8 cellular contexts compared by ENCODE assay signal in genomic region chr2:219388127-219388844, GRCh38. TPM values are rescaled to one million over a fixed set of nuclear protein-coding genes. Genes with fewer than 3 reads are reported as not detected.
A peak's percentile ranks its signal among the peaks of the same experiment; 100 is the strongest.
DNase-seq lines count a peak whose midpoint lies in the region; ATAC-seq and TF ChIP-seq lines count a peak whose summit lies in the region.

No MANE protein-coding gene starts in this region.

- DNase-seq in AG04450 (ENCODE audit: low read depth, low spot score): peak; percentile 96
- peak; percentile 96 for DNase-seq in NCI-H2196 treated with DMSO at 0.1 percent for 48 hours (lab: John Stamatoyannopoulos, UW; ENCODE audit: unreplicated experiment)
- DNase-seq in WERI-Rb-1: peak; percentile 98
- DNase-seq in mammary epithelial cell: peak; percentile 91
- DNase-seq in immature natural killer cell: peak; percentile 98 to 99 (median 99)
- DNase-seq in smooth muscle cell (lab: John Stamatoyannopoulos, UW; ENCODE audit: unreplicated experiment): peak; percentile 100

- TF ChIP-seq CTCF in AG04450 (IDR thresholded peaks at IDR 0.05; ENCODE audit: low read depth, low read length) (peak; percentile 46), WERI-Rb-1 (IDR thresholded peaks at IDR 0.05; ENCODE audit: low read depth, low read length) (peak; percentile 53), mammary epithelial cell (conservative IDR thresholded peaks at IDR 0.05 in 1 of 2, IDR thresholded peaks at IDR 0.05 in 1 of 2; ENCODE audit: extremely low read depth in 1 of 2, insufficient read depth in 1 of 2, low read depth in 1 of 2, low read length in 2 of 2) (peak; percentile 20 to 44), smooth muscle cell (IDR thresholded peaks at IDR 0.05; ENCODE audit: borderline replicate concordance, insufficient read depth, poor library complexity, severe bottlenecking) (peak; percentile 54)

- WGBS in mammary epithelial cell (ENCODE audit: low coverage, missing lambda C conversion rate): 0% methylated on average over 4 of the region's 78 CpGs
- WGBS in smooth muscle cell (ENCODE audit: low lambda C conversion rate): 4% methylated on average over 27 of the region's 78 CpGs

- ATAC-seq in GM18907 (IDR thresholded peaks at IDR 0.05; ENCODE audit: unreplicated experiment) (peak; percentile 78), HG03139 (IDR thresholded peaks at IDR 0.05; ENCODE audit: unreplicated experiment) (peak; percentile 79)

- no peak overlapping the region for H3K27ac ChIP-seq in AG04450 (ENCODE audit: low read depth, low read length)
- peak overlapping the region; percentile 49 for H3K27ac ChIP-seq in WERI-Rb-1
- no peak overlapping the region for H3K27ac ChIP-seq in mammary epithelial cell (ENCODE audit: insufficient read depth, low read depth, low read length)
- no peak overlapping the region for H3K27ac ChIP-seq in smooth muscle cell (ENCODE audit: low read depth)

- CTCF ChIA-PET in AG04450 (lab: Charles Lee): interaction anchor here (0.6 to 6.8 kb wide), 24 partner anchors 9 to 312 kb away, joined by 3 to 61 read pairs (median 4); partner anchors contain the start of gene SPEG
- CTCF ChIA-PET in mammary epithelial cell (lab: Charles Lee; ENCODE audit: low non-redundant PET): interaction anchor here (0.5 to 0.9 kb wide), 9 partner anchors 36 to 1738 kb away, joined by 3 to 31 read pairs (median 4); no protein-coding TSS in a partner anchor

- peak overlapping the region; percentile 36 for H3K9ac ChIP-seq in mammary epithelial cell (ENCODE audit: insufficient read depth, low read length)
- no peak overlapping the region for H3K9ac ChIP-seq in smooth muscle cell (ENCODE audit: low read depth)

- H3K4me1 Mint-ChIP-seq in immature natural killer cell: peaks cover 25 to 26% of the 10 kb centered on the region in 2 donors

- peak overlapping the region; percentile 81 for H3K4me2 ChIP-seq in mammary epithelial cell (ENCODE audit: insufficient read depth, low read depth, low read length)
- H3K4me2 ChIP-seq in smooth muscle cell: peak overlapping the region; percentile 75

- intact Hi-C loops in mammary epithelial cell (cut with micrococcal nuclease): loop anchor here (5.0 kb wide), 1 partner anchor 299 kb away; no protein-coding TSS in a partner anchor

- H2AFZ ChIP-seq in mammary epithelial cell (ENCODE audit: low read depth, low read length) (peak overlapping the region; percentile 98), smooth muscle cell (ENCODE audit: low read depth) (peak overlapping the region; percentile 91)

- H3K36me3 Mint-ChIP-seq in immature natural killer cell: peaks cover 10 to 15% (median 11%) of the 10 kb centered on the region in 3 donors

- H3K36me3 ChIP-seq in WERI-Rb-1: peaks cover 34% of the 10 kb centered on the region
- H3K36me3 ChIP-seq in mammary epithelial cell (ENCODE audit: insufficient read depth, low read length): peaks cover 7% of the 10 kb centered on the region
- H3K36me3 ChIP-seq in smooth muscle cell (ENCODE audit: low read depth): no peaks in the 10 kb centered on the region

- H3K9me3 Mint-ChIP-seq in immature natural killer cell: no peaks in the 10 kb centered on the region

- peaks cover 8% of the 10 kb centered on the region for H3K27me3 ChIP-seq in AG04450 (ENCODE audit: control insufficient read depth, insufficient read depth, low read length)
- H3K27me3 ChIP-seq in WERI-Rb-1 (ENCODE audit: insufficient read depth, low read depth, severe bottlenecking): no peaks in the 10 kb centered on the region
- no peaks in the 10 kb centered on the region for H3K27me3 ChIP-seq in mammary epithelial cell (ENCODE audit: insufficient read depth, low read length)
- H3K27me3 ChIP-seq in smooth muscle cell (ENCODE audit: low read depth): no peaks in the 10 kb centered on the region

- H3K4me3 Mint-ChIP-seq in immature natural killer cell: peak overlapping the region; percentile 63 to 96 (median 75)

- H3K27ac Mint-ChIP-seq in immature natural killer cell: peak overlapping the region; percentile 85 to 97 (median 92)

- H3K4me3 ChIP-seq in AG04450 (ENCODE audit: low read depth, low read length) (peak overlapping the region; percentile 49), WERI-Rb-1 (ENCODE audit: low read depth, low read length) (peak overlapping the region; percentile 43), mammary epithelial cell (replicated peaks in 1 of 3; ENCODE audit: insufficient read depth in 1 of 3, low read depth in 2 of 3, low read length in 3 of 3) (peak overlapping the region; percentile 33 to 48 (median 46)), smooth muscle cell (peak overlapping the region; percentile 36)

- in situ Hi-C loops in mammary epithelial cell (cut with MboI; ENCODE audit: low sequenced_read_pairs in 2 of 2): no loop called here

- BruUV-seq in mammary epithelial cell (replicated peaks; lab: Mats Ljungman, UMichigan): no TSS peak

- H3K79me2 ChIP-seq in mammary epithelial cell (ENCODE audit: insufficient read depth, low read length) (peaks cover 11% of the 10 kb centered on the region), smooth muscle cell (ENCODE audit: low read depth) (no peaks in the 10 kb centered on the region)

- no peaks in the 10 kb centered on the region; the same call in 1 of the 2 replicates for H3K9me3 ChIP-seq in AG04450 (ENCODE audit: control insufficient read depth, insufficient read depth, low read length)
- peaks cover 6% of the 10 kb centered on the region for H3K9me3 ChIP-seq in WERI-Rb-1 (ENCODE audit: severe bottlenecking)
- no peaks in the 10 kb centered on the region for H3K9me3 ChIP-seq in mammary epithelial cell (replicated peaks; ENCODE audit: insufficient read depth, low read length)
- no peaks in the 10 kb centered on the region for H3K9me3 ChIP-seq in smooth muscle cell (replicated peaks; ENCODE audit: low read depth)

- H4K20me1 ChIP-seq in mammary epithelial cell (ENCODE audit: insufficient read depth, low read length): no peaks in the 10 kb centered on the region
- H4K20me1 ChIP-seq in smooth muscle cell (ENCODE audit: low read depth): no peaks in the 10 kb centered on the region

- H3K4me1 ChIP-seq in mammary epithelial cell (ENCODE audit: insufficient read depth, low read length) (peaks cover 15% of the 10 kb centered on the region), smooth muscle cell (ENCODE audit: low read depth) (peaks cover 4% of the 10 kb centered on the region)

- POLR2A ChIA-PET in AG04450 (lab: Yijun Ruan, JAX): interaction anchor here (0.6 to 1.5 kb wide), 13 partner anchors 10 to 259 kb away, joined by 3 to 14 read pairs (median 4); partner anchors contain the start of genes DNAJB2, GMPPA and PTPRN

- dilution Hi-C loops in mammary epithelial cell (cut with HindIII; ENCODE audit: low sequenced_read_pairs): no loop called here

- no peaks in the 10 kb centered on the region for H3F3A ChIP-seq in smooth muscle cell (ENCODE audit: low read depth)

- H3K27me3 Mint-ChIP-seq in immature natural killer cell (ENCODE audit: low read depth in 3 of 3): peaks cover 2 to 13% (median 6%) of the 10 kb centered on the region in 3 donors

RNA-seq across cellular contexts. Expression of gene DNPEP, which starts 0.6 kb away (rescaled TPM):
- 41.5 and 71.2 TPM in 2 replicates for polyA plus RNA-seq in AG04450 (2011; rRNA removed)
- 48.2 and 81.9 TPM in 2 replicates for polyA minus RNA-seq in AG04450 (2011; rRNA and poly(A)+ RNA removed)
- total RNA-seq in mammary epithelial cell: 10 to 100 TPM; 49.5 to 58.5 TPM
- polyA plus RNA-seq in mammary epithelial cell: 56.4 TPM
- polyA minus RNA-seq in mammary epithelial cell: 123 TPM
- 10 to 100 TPM; 77.4 to 97.9 (median 78.9) TPM for polyA plus RNA-seq in immature natural killer cell
- 24.9 and 137 TPM in 2 replicates for total RNA-seq in smooth muscle cell
- polyA plus RNA-seq in smooth muscle cell: 48.1 and 61.8 TPM in 2 replicates

RNA-seq across cellular contexts. Expression of gene DES, which starts 29.9 kb away (rescaled TPM):
- polyA plus RNA-seq in AG04450 (2011; rRNA removed) (19.8 and 24.9 TPM in 2 replicates), mammary epithelial cell (0.07 TPM), immature natural killer cell (not detected), smooth muscle cell (106 and 109 TPM in 2 replicates)
- polyA minus RNA-seq in AG04450 (2011; rRNA and poly(A)+ RNA removed): 40.7 and 49.5 TPM in 2 replicates
- total RNA-seq in mammary epithelial cell (under 1 TPM in 1 of 2 donors, not detected in 1; 0.33 TPM), smooth muscle cell (103 and 127 TPM in 2 replicates)
- not detected for polyA minus RNA-seq in mammary epithelial cell

RNA-seq across cellular contexts. Expression of gene SPEG, which starts 46.4 kb away (rescaled TPM):
- polyA plus RNA-seq in AG04450 (2011; rRNA removed) (28.0 and 32.8 TPM in 2 replicates), mammary epithelial cell (33.4 TPM), immature natural killer cell (not detected), smooth muscle cell (37.8 and 40.5 TPM in 2 replicates)
- 24.5 and 38.3 TPM in 2 replicates for polyA minus RNA-seq in AG04450 (2011; rRNA and poly(A)+ RNA removed)
- total RNA-seq in mammary epithelial cell (10 to 100 TPM; 47.2 to 77.6 TPM), smooth muscle cell (14.9 and 38.8 TPM in 2 replicates)
- 34.6 TPM for polyA minus RNA-seq in mammary epithelial cell

RNA-seq across cellular contexts. Expression of gene RESP18, which starts 55.7 kb away (rescaled TPM):
- not detected in 2 replicates for polyA plus RNA-seq in AG04450 (2011; rRNA removed)
- polyA minus RNA-seq in AG04450 (2011; rRNA and poly(A)+ RNA removed): not detected in 2 replicates
- not detected for total RNA-seq in mammary epithelial cell
- not detected for polyA plus RNA-seq in mammary epithelial cell
- not detected for polyA minus RNA-seq in mammary epithelial cell
- polyA plus RNA-seq in immature natural killer cell: not detected
- not detected in 2 replicates for total RNA-seq in smooth muscle cell
- polyA plus RNA-seq in smooth muscle cell: not detected in 2 replicates

Comparison
In these comparisons a context has a peak if more than half of its experiments do, and no peak if none do; other contexts are left out.
1. RNA of gene DES, which starts 29.9 kb away (polyA plus RNA-seq): 106 to 109 TPM in smooth muscle cell and 19.8 to 24.9 TPM in AG04450; 0.07 TPM in mammary epithelial cell (single experiment) and not detected in immature natural killer cell; every median in the first group is over 10 times any median in the second.
2. RNA of gene SPEG, which starts 46.4 kb away (polyA plus RNA-seq): 37.8 to 40.5 TPM in smooth muscle cell, 33.4 TPM in mammary epithelial cell (single experiment) and 28.0 to 32.8 TPM in AG04450; not detected in immature natural killer cell; every median in the first group is over 10 times any median in the second.
3. Peak in every context shown above with its lines, with median percentiles within 50 percentile points of each other: DNase-seq, H3K4me3 ChIP-seq and CTCF ChIP-seq.